ENCODE assay signal across 6 cellular contexts in genomic region chr14:37786114-37786625, GRCh38.
A peak's percentile ranks its signal among the peaks of the same experiment; 100 is the strongest.
DNase-seq lines count a peak whose midpoint lies in the region; ATAC-seq, FAIRE-seq and TF ChIP-seq lines count a peak whose summit lies in the region.
"Not testable (repeated sequence)": the region's sequence is repeated elsewhere in the genome, so short reads cannot be mapped to it uniquely, and the experiment has no call there.

No MANE protein-coding gene starts in this region.

- not testable (repeated sequence) for TF ChIP-seq EP300 in HepG2 (IDR thresholded peaks at IDR 0.05; ENCODE audit: low read depth in 2 of 2, low read length in 2 of 2); HepG2 (CRISPR knock-in tag; IDR thresholded peaks at IDR 0.05; ENCODE audit: borderline replicate concordance)

- not testable (repeated sequence) for H3K27me3 ChIP-seq in endodermal cell (ENCODE audit: control insufficient read depth, insufficient read depth, low read length, poor library complexity, severe bottlenecking); HepG2 (ENCODE audit: control insufficient read depth in 1 of 2, insufficient read depth in 2 of 2, low read length in 2 of 2)

- POLR2A ChIA-PET in HEK293 (lab: Yijun Ruan, JAX); WTC11 (lab: Charles Lee): not testable (repeated sequence)
- POLR2A ChIA-PET in HepG2 (lab: Yijun Ruan, JAX): interaction anchor here (3.8 kb wide), 1 partner anchor 79 kb away, joined by 14 read pairs; no protein-coding TSS in a partner anchor

- H3K9me3 Mint-ChIP-seq in WTC11: peaks cover 15% of the 10 kb centered on the region
- peaks cover 18% of the 10 kb centered on the region for H3K9me3 Mint-ChIP-seq in endodermal cell

- not testable (repeated sequence) for H3K4me1 Mint-ChIP-seq in WTC11, endodermal cell

- H3K9ac ChIP-seq in endodermal cell (ENCODE audit: extremely low read depth, low read length, poor library complexity, severe bottlenecking); HepG2 (ENCODE audit: insufficient read depth, low read depth, low read length): not testable (repeated sequence)

- not testable (repeated sequence) for TF ChIP-seq CTCF in HEK293 (tag by site-specific recombination; IDR thresholded peaks at IDR 0.05); WTC11 (IDR thresholded peaks at IDR 0.05); endodermal cell (conservative IDR thresholded peaks at IDR 0.05); HepG2 (CRISPR knock-in tag; IDR thresholded peaks at IDR 0.05)

- in situ Hi-C loops in HepG2 (cut with HindIII; ENCODE audit: extremely low pct_ligation_motif_present, low pct_unique_long_range_greater_than_20kb): not testable (repeated sequence)

- H4K20me1 ChIP-seq in HepG2 (ENCODE audit: insufficient read depth, low read length): not testable (repeated sequence)

- not testable (repeated sequence) for H3K4me1 ChIP-seq in HEK293 (ENCODE audit: control insufficient read depth, insufficient read depth, low read length); endodermal cell (ENCODE audit: control insufficient read depth, insufficient read depth, low read length)
- peaks cover 53% of the 10 kb centered on the region for H3K4me1 ChIP-seq in HepG2 (ENCODE audit: insufficient read depth, low read length)

- H3K4me3 ChIP-seq in HEK293 (ENCODE audit: low read depth, low read length); endodermal cell (ENCODE audit: low read length); HepG2 (replicated peaks in 1 of 3; ENCODE audit: insufficient read depth in 1 of 3, low read depth in 2 of 3, low read length in 3 of 3): not testable (repeated sequence)

- not testable (repeated sequence) for H3K36me3 ChIP-seq in HEK293 (ENCODE audit: control insufficient read depth in 2 of 2, insufficient read depth in 1 of 2, low read length in 2 of 2); endodermal cell (ENCODE audit: control insufficient read depth, insufficient read depth, low read length); HepG2 (replicated peaks in 1 of 2; ENCODE audit: control insufficient read depth in 1 of 2, insufficient read depth in 2 of 2, low read length in 2 of 2)

- H3K9me3 ChIP-seq in HEK293 (ENCODE audit: control insufficient read depth, insufficient read depth, low read depth, low read length); endodermal cell (ENCODE audit: control insufficient read depth, low read length); HepG2 (ENCODE audit: low read length): not testable (repeated sequence)

- H3K36me3 Mint-ChIP-seq in WTC11; endodermal cell (ENCODE audit: low read depth): not testable (repeated sequence)

- not testable (repeated sequence) for TF ChIP-seq RAD21 in HepG2 (CRISPR knock-in tag; IDR thresholded peaks at IDR 0.05)

- H3K27ac Mint-ChIP-seq in WTC11, endodermal cell: not testable (repeated sequence)

- H3K79me2 ChIP-seq in HepG2 (ENCODE audit: insufficient read depth, low read length): not testable (repeated sequence)

- not testable (repeated sequence) for TF ChIP-seq POLR2A in HepG2 (IDR thresholded peaks at IDR 0.05; ENCODE audit: insufficient read depth in 1 of 2, low read depth in 2 of 2, low read length in 2 of 2)

- DNase-seq in ELF-1 (ENCODE audit: low read depth, low spot score) (peak; percentile 42), WTC11 (ENCODE audit: low spot score) (peak; percentile 20), endodermal cell (peak; percentile 69), posterior vena cava (ENCODE audit: low spot score) (peak; percentile 53)
- not testable (repeated sequence) for DNase-seq in HepG2 (ENCODE audit: low spot score)

- not testable (repeated sequence) for H3K4me3 Mint-ChIP-seq in WTC11, endodermal cell

- intact Hi-C loops in HepG2 (cut with micrococcal nuclease; ENCODE audit: unreplicated experiment); posterior vena cava (cut with DNase I): not testable (repeated sequence)

- H2AFZ ChIP-seq in HepG2 (ENCODE audit: low read length): not testable (repeated sequence)

- CTCF ChIA-PET in HEK293 (lab: Yijun Ruan, JAX): interaction anchor here (0.6 kb wide), 1 partner anchor 36 kb away, joined by 3 read pairs; no protein-coding TSS in a partner anchor
- CTCF ChIA-PET in WTC11 (lab: Charles Lee); HepG2 (lab: Yijun Ruan, JAX; ENCODE audit: low intra/inter-chr PET ratio, low total read pairs): not testable (repeated sequence)

- not testable (repeated sequence) for H3K4me2 ChIP-seq in HepG2 (ENCODE audit: low read depth, low read length)

- H3K27me3 Mint-ChIP-seq in WTC11 (ENCODE audit: low read depth) (peaks cover 36% of the 10 kb centered on the region), endodermal cell (ENCODE audit: insufficient read depth) (peaks cover 15% of the 10 kb centered on the region)

- FAIRE-seq in HepG2 (lab: Jason Lieb, UNC): not testable (repeated sequence)

- not testable (repeated sequence) for H3K27ac ChIP-seq in HEK293 (ENCODE audit: extremely low read depth, low read depth, low read length); endodermal cell (ENCODE audit: low read depth, low read length); HepG2 (ENCODE audit: extremely low read length, insufficient read depth, low read length)

- not testable (repeated sequence) for BruUV-seq in HepG2 (replicated peaks; lab: Mats Ljungman, UMichigan)

- ATAC-seq in WTC11, HepG2: not testable (repeated sequence)

- 88 to 98% methylated on average over 6 to 14 of the region's 14 CpGs for WGBS in endodermal cell (ENCODE audit: insufficient coverage in 1 of 2, insufficient read length in 1 of 2), 2 experiments
- 94% methylated on average over 14 of the region's 14 CpGs for WGBS in HepG2 (ENCODE audit: low lambda C conversion rate)

TF ChIP-seq in HEK293, 187 proteins besides CTCF, POLR2A, EP300 and RAD21:
- TF ChIP-seq KLF1 (tag by site-specific recombination; IDR thresholded peaks at IDR 0.05): 0 out of 2 replicates have a peak, but pooled peaks have one; percentile 11

TF ChIP-seq in HepG2, 621 proteins besides CTCF, POLR2A, EP300 and RAD21 (continues in another document):
- TF ChIP-seq ZNF589 (CRISPR knock-in tag; conservative IDR thresholded peaks at IDR 0.05) (0 out of 2 replicates have a peak, but pooled peaks have one; percentile 30), ZNF788 (CRISPR knock-in tag; IDR thresholded peaks at IDR 0.05; ENCODE audit: borderline replicate concordance) (0 out of 2 replicates have a peak, but pooled peaks have one; percentile 14), ZNF598 (CRISPR knock-in tag; IDR thresholded peaks at IDR 0.05; ENCODE audit: borderline replicate concordance) (peak; percentile 28; the same call in 1 of the 2 replicates), ZNF687 (CRISPR knock-in tag; IDR thresholded peaks at IDR 0.05) (peak; percentile 36), HOXA7 (CRISPR knock-in tag; IDR thresholded peaks at IDR 0.05) (0 out of 2 replicates have a peak, but pooled peaks have one; percentile 35), PREB (CRISPR knock-in tag; IDR thresholded peaks at IDR 0.05) (peak; percentile 87; the same call in 1 of the 2 replicates), FLYWCH1 (CRISPR knock-in tag; IDR thresholded peaks at IDR 0.05) (0 out of 2 replicates have a peak, but pooled peaks have one; percentile 45)
